11 cellular contexts compared by ENCODE assay signal in genomic region chr22:18968011-18968749, GRCh38. TPM values are rescaled to one million over a fixed set of nuclear protein-coding genes. Genes with fewer than 3 reads are reported as not detected.
DNase-seq lines count a peak whose midpoint lies in the region; ATAC-seq lines count a peak whose summit lies in the region.
"Had no signal": no experiment of that assay in that cellular context is flagged by ENCODE, and none has a peak within 500 bp of the region (broad histone marks: within the 10 kb centered on the region; RNA-seq: fewer than 3 reads in every experiment).

No MANE protein-coding gene starts in this region.

- WGBS in aorta, 2 donors, result 38% methylated on average over 20 of the region's 20 CpGs

- no peaks in the 10 kb centered on the region for H3K27me3 ChIP-seq in aorta (ENCODE audit: control insufficient read depth in 1 of 2, insufficient read depth in 2 of 2, low read length in 1 of 2)

- no peaks in the 10 kb centered on the region for H3K36me3 ChIP-seq in aorta (ENCODE audit: control insufficient read depth in 1 of 2, insufficient read depth in 2 of 2, low read length in 1 of 2)

- H3K4me3 ChIP-seq in aorta (ENCODE audit: low read length in 2 of 2), result no peak overlapping the region

- no peaks in the 10 kb centered on the region for H3K4me1 ChIP-seq in aorta (ENCODE audit: control insufficient read depth in 1 of 2, insufficient read depth in 2 of 2, low read length in 2 of 2)

- DNase-seq in stimulated activated CD4-positive, alpha-beta T cell treated with anti-CD3 and anti-CD28 coated beads, Interleukin-4, amount 100 ng/mL, for 1 hour, result peak; percentile 16
- no peak for DNase-seq in stimulated activated CD4-positive, alpha-beta T cell treated with anti-CD3 and anti-CD28 coated beads, Interleukin-4, amount 100 ng/mL, for 24 hours
- DNase-seq in astrocyte of the hippocampus (ENCODE audit: low read depth, low spot score) (peak; percentile 64), left lobe of liver (ENCODE audit: low spot score) (peak; percentile 52), aorta (peak; percentile 44 to 77), putamen (ENCODE audit: low spot score) (no peak)
- DNase-seq: effector CD4-positive, alpha-beta T cell; T-helper 2 cell had no signal

- H3K27ac ChIP-seq in aorta (ENCODE audit: low read depth in 1 of 2, low read length in 2 of 2), result no peak overlapping the region

- ATAC-seq in left lobe of liver, result peak; percentile 17
- ATAC-seq in aorta (ENCODE audit: low FRiP score), result no peak
- ATAC-seq in GM18858 (IDR thresholded peaks at IDR 0.05; ENCODE audit: unreplicated experiment), result no peak
- no peak for ATAC-seq in GM18909 (IDR thresholded peaks at IDR 0.05; ENCODE audit: poor library complexity, unreplicated experiment)
- ATAC-seq: activated T-cell treated with anti-CD3 and anti-CD28 coated beads, Interleukin-2, amount 50 U/mL, for 72 hours had no signal

- intact Hi-C loops in aorta (cut with DNase I), result no loop called here

- H3K9me3 ChIP-seq in aorta (ENCODE audit: control insufficient read depth, low read length), result no peaks in the 10 kb centered on the region

RNA-seq across cellular contexts. Expression of gene PRODH, which starts 32.1 kb away (rescaled TPM):
- total RNA-seq in left lobe of liver (35.6 TPM), aorta (1 to 10 TPM; 1.0 to 1.9 TPM)
- 1 to 10 TPM; 1.5 to 2.3 TPM for polyA plus RNA-seq in aorta

Comparison
In these comparisons a context has a peak if more than half of its experiments do, and no peak if none do; other contexts are left out.
1. DNase-seq: peak in stimulated activated CD4-positive, alpha-beta T cell treated with anti-CD3 and anti-CD28 coated beads, Interleukin-4, amount 100 ng/mL, for 1 hour (single experiment), astrocyte of the hippocampus (single experiment), left lobe of liver (single experiment) and aorta (2 of 2); none in stimulated activated CD4-positive, alpha-beta T cell treated with anti-CD3 and anti-CD28 coated beads, Interleukin-4, amount 100 ng/mL, for 24 hours (single experiment) and putamen (single experiment).
2. RNA of gene PRODH, which starts 32.1 kb away (total RNA-seq): 35.6 TPM in left lobe of liver (single experiment); 1.0 to 1.9 TPM in aorta; every median in the first group is over 10 times any median in the second.